In the genomic region with DNA sequence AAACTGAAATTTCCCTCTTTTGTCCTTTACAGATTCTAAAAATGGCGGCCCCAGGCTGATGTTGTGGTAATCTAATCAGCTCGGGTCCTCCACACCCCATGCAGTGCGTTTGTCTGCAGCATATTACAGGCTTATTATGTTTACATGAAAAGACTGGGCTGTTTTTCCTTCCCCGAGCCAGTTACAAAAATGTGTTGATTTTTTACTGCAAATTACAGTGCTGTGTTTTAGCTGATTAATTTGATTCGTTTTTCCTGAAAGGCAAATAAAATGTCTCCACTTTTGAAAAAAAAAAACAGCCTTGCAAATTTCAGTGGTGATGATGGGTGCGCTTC, we compare ENCODE assay signal across 8 cellular contexts. TPM values are rescaled to one million over a fixed set of nuclear protein-coding genes. Genes with fewer than 3 reads are reported as not detected.
A peak's percentile ranks its signal among the peaks of the same experiment; 100 is the strongest.
DNase-seq lines count a peak whose midpoint lies in the region; ATAC-seq and TF ChIP-seq lines count a peak whose summit lies in the region.

No MANE protein-coding gene starts in this region.

- H3K4me3 ChIP-seq in left ventricle myocardium inferior, result peak overlapping the region; percentile 75

- ATAC-seq in GM21515 (IDR thresholded peaks at IDR 0.05; ENCODE audit: unreplicated experiment), result no peak

- TF ChIP-seq CTCF in left ventricle myocardium inferior (IDR thresholded peaks at IDR 0.05; ENCODE audit: borderline replicate concordance), result no peak

- no peaks in the 10 kb centered on the region for H3K36me3 ChIP-seq in left ventricle myocardium inferior

- DNase-seq in SIG-M5 treated with dmso at 0.1 percent for 504 hours (lab: John Stamatoyannopoulos, UW; ENCODE audit: unreplicated experiment) (peak; percentile 37), SIG-M5 (lab: John Stamatoyannopoulos, UW) (no peak), NCI-H146 (lab: John Stamatoyannopoulos, UW) (peak; percentile 62), left ventricle myocardium inferior (no peak), retina (peak; percentile 69), NCI-H524 treated with DMSO at 0.1 percent for 48 hours (lab: John Stamatoyannopoulos, UW) (no peak)
- peak; percentile 20 for DNase-seq in activated naive CD4-positive, alpha-beta T cell treated with anti-CD3 and anti-CD28 coated beads, Interleukin-2, amount 50 U/mL, for 16 hours

- H3K9me3 ChIP-seq in left ventricle myocardium inferior (replicated peaks), result no peaks in the 10 kb centered on the region

- peak overlapping the region; percentile 100 for H3K27ac ChIP-seq in left ventricle myocardium inferior (replicated peaks)

- intact Hi-C loops in left ventricle myocardium inferior (cut with micrococcal nuclease), result no loop called here

- H3K27me3 ChIP-seq in left ventricle myocardium inferior (ENCODE audit: low read depth), result no peaks in the 10 kb centered on the region

- peaks cover 72% of the 10 kb centered on the region for H3K4me1 ChIP-seq in left ventricle myocardium inferior

RNA-seq across cellular contexts. Expression of gene KMT2E, which starts 1.6 kb away (rescaled TPM):
- 40.2 TPM for total RNA-seq in left ventricle myocardium inferior

Comparison
In these comparisons a context has a peak if more than half of its experiments do, and no peak if none do; other contexts are left out.
1. DNase-seq: peak in SIG-M5 treated with dmso at 0.1 percent for 504 hours (single experiment), NCI-H146 (single experiment), activated naive CD4-positive, alpha-beta T cell treated with anti-CD3 and anti-CD28 coated beads, Interleukin-2, amount 50 U/mL, for 16 hours (single experiment) and retina (single experiment); none in SIG-M5 (single experiment), left ventricle myocardium inferior (single experiment) and NCI-H524 treated with DMSO at 0.1 percent for 48 hours (single experiment).